8 cellular contexts compared by ENCODE assay signal in the genomic region with DNA sequence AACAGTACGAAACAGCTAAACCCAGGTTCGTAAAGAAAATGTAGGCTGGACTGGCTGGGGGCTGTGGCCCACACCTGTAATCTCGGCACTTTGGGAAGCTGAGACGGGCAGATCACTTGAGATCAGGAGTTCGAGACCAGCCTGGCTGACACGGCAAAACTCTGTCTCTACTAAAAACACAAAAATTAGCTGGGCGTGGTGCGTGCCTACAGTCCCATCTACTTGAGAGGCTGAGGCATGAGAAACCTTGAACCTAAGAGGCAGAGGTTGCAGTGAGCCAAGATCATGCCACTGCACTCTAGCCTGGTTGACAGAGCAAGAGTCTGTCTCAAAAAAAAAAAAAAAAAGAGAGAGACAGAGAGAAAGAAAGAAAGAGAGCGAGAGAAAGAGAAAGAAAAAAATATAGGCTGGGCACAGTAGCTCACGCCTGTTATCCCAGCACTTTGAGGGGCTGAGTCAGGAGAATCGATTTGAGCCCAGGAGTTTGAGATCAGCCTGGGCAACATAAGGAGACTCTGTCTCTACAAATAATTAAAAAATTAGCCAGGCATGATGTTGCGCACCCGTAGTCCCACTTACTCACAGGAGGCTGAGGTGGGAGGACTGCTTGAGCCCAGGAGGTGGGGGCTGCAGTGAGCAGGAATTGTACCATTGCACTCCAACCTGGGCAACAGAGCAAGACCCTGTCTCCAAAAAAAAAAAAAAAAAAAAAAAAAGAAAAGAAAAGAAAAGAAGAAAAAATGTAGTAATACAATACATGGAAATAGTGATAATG. TPM values are rescaled to one million over a fixed set of nuclear protein-coding genes. Genes with fewer than 3 reads are reported as not detected.
DNase-seq lines count a peak whose midpoint lies in the region; ATAC-seq and TF ChIP-seq lines count a peak whose summit lies in the region.

No MANE protein-coding gene starts in this region.

- H3K4me1 ChIP-seq in Caco-2 (peaks cover 19% of the 10 kb centered on the region), hepatocyte (ENCODE audit: insufficient read depth) (peaks cover 54% of the 10 kb centered on the region), smooth muscle cell (ENCODE audit: low read depth) (peaks cover 41% of the 10 kb centered on the region)

- H3K4me2 ChIP-seq in hepatocyte = peak overlapping the region; percentile 56
- peak overlapping the region; percentile 67 for H3K4me2 ChIP-seq in smooth muscle cell

- WGBS in hepatocyte (ENCODE audit: low lambda C conversion rate, missing lambda C conversion rate) = 84% methylated on average over 12 of the region's 13 CpGs
- 84% methylated on average over 13 of the region's 13 CpGs for WGBS in smooth muscle cell (ENCODE audit: low lambda C conversion rate)

- H4K20me1 ChIP-seq in hepatocyte (ENCODE audit: insufficient read depth, poor library complexity, severe bottlenecking) = peaks cover 60% of the 10 kb centered on the region
- H4K20me1 ChIP-seq in smooth muscle cell (ENCODE audit: low read depth) = peaks cover 97% of the 10 kb centered on the region

- TF ChIP-seq CTCF in Caco-2 (IDR thresholded peaks at IDR 0.05; ENCODE audit: insufficient read depth in 1 of 2, low read depth in 1 of 2, low read length in 1 of 2, severe bottlenecking in 1 of 2, unreplicated experiment in 1 of 2) (no peak), hepatocyte (IDR thresholded peaks at IDR 0.05; ENCODE audit: poor library complexity) (no peak), smooth muscle cell (IDR thresholded peaks at IDR 0.05; ENCODE audit: borderline replicate concordance, insufficient read depth, poor library complexity, severe bottlenecking) (no peak), progenitor cell of endocrine pancreas (IDR thresholded peaks at IDR 0.05; ENCODE audit: unreplicated experiment) (no peak)

- H3K4me3 ChIP-seq in Caco-2 (ENCODE audit: low read depth, low read length) (no peak overlapping the region), hepatocyte (no peak overlapping the region), smooth muscle cell (no peak overlapping the region)

- intact Hi-C loops in Caco-2 (cut with micrococcal nuclease; ENCODE audit: unreplicated experiment) = loop anchor here (5.0 kb wide), 2 partner anchors 38 to 203 kb away; a partner anchor contains a TSS

- H3K9me2 ChIP-seq in hepatocyte (replicated peaks; ENCODE audit: insufficient read depth) = no peaks in the 10 kb centered on the region

- H3K4me3 Mint-ChIP-seq in Caco-2 (ENCODE audit: unreplicated experiment) (no peak overlapping the region), progenitor cell of endocrine pancreas (ENCODE audit: low read depth) (no peak overlapping the region)
- H3K4me3 Mint-ChIP-seq in activated CD8-positive, alpha-beta T cell treated with anti-CD3 and anti-CD28 coated beads, Interleukin-2, amount 10 ng/mL, durations not matched to agents 7 days and 5 days = no peak overlapping the region

- no peaks in the 10 kb centered on the region for H3K9me3 ChIP-seq in Caco-2
- no peaks in the 10 kb centered on the region for H3K9me3 ChIP-seq in hepatocyte (ENCODE audit: low read depth)
- H3K9me3 ChIP-seq in smooth muscle cell (replicated peaks; ENCODE audit: low read depth) = no peaks in the 10 kb centered on the region

- no peaks in the 10 kb centered on the region for H3K27me3 Mint-ChIP-seq in Caco-2 (ENCODE audit: insufficient read depth, unreplicated experiment)
- no peaks in the 10 kb centered on the region for H3K27me3 Mint-ChIP-seq in activated CD8-positive, alpha-beta T cell treated with anti-CD3 and anti-CD28 coated beads, Interleukin-2, amount 10 ng/mL, durations not matched to agents 7 days and 5 days (ENCODE audit: low read depth)
- H3K27me3 Mint-ChIP-seq in progenitor cell of endocrine pancreas = no peaks in the 10 kb centered on the region

- H3K36me3 ChIP-seq in Caco-2 (ENCODE audit: control insufficient read depth, insufficient read depth, low read length) (no peaks in the 10 kb centered on the region), hepatocyte (replicated peaks; ENCODE audit: insufficient read depth, low read depth) (no peaks in the 10 kb centered on the region), smooth muscle cell (ENCODE audit: low read depth) (no peaks in the 10 kb centered on the region)

- no peak for ATAC-seq in activated CD8-positive, alpha-beta T cell treated with anti-CD3 and anti-CD28 coated beads, Interleukin-2, amount 10 ng/mL, durations not matched to agents 7 days and 5 days
- no peak for ATAC-seq in GM18867 (IDR thresholded peaks at IDR 0.05; ENCODE audit: unreplicated experiment)

- H3K36me3 Mint-ChIP-seq in Caco-2 (ENCODE audit: insufficient read depth, unreplicated experiment) (peaks cover 25% of the 10 kb centered on the region), progenitor cell of endocrine pancreas (ENCODE audit: insufficient read depth) (no peaks in the 10 kb centered on the region)
- H3K36me3 Mint-ChIP-seq in activated CD8-positive, alpha-beta T cell treated with anti-CD3 and anti-CD28 coated beads, Interleukin-2, amount 10 ng/mL, durations not matched to agents 7 days and 5 days (ENCODE audit: low read depth) = peaks cover 45% of the 10 kb centered on the region

- BruUV-seq in Caco-2 (replicated peaks; lab: Mats Ljungman, UMichigan) = no TSS peak

- CTCF ChIA-PET in Caco-2 (lab: Charles Lee) = no interaction called here
- CTCF ChIA-PET in activated CD8-positive, alpha-beta T cell treated with anti-CD3 and anti-CD28 coated beads, Interleukin-2, amount 10 ng/mL, durations not matched to agents 7 days and 5 days (lab: Charles Lee) = interaction anchor here (1.2 to 1.3 kb wide), 2 partner anchors 9 to 31 kb away, joined by 3 to 4 read pairs; no protein-coding TSS in a partner anchor

- H3K27ac ChIP-seq in hepatocyte = peak overlapping the region; percentile 85
- H3K27ac ChIP-seq in smooth muscle cell (ENCODE audit: low read depth) = peak overlapping the region; percentile 99

- H3K27me3 ChIP-seq in Caco-2 (replicated peaks; ENCODE audit: control insufficient read depth, insufficient read depth, low read length) (no peaks in the 10 kb centered on the region), hepatocyte (no peaks in the 10 kb centered on the region), smooth muscle cell (ENCODE audit: low read depth) (no peaks in the 10 kb centered on the region)

- H3K79me2 ChIP-seq in hepatocyte (peaks cover 92% of the 10 kb centered on the region), smooth muscle cell (ENCODE audit: low read depth) (peaks cover 87% of the 10 kb centered on the region)

- peak overlapping the region; percentile 90 for H3K9ac ChIP-seq in smooth muscle cell (ENCODE audit: low read depth)

- H2AFZ ChIP-seq in hepatocyte (no peak overlapping the region), smooth muscle cell (ENCODE audit: low read depth) (no peak overlapping the region)

- DNase-seq in Caco-2 = no peak
- DNase-seq in activated CD8-positive, alpha-beta T cell treated with anti-CD3 and anti-CD28 coated beads, Interleukin-2, amount 10 ng/mL, durations not matched to agents 7 days and 5 days = no peak
- no peak for DNase-seq in hepatocyte (ENCODE audit: low spot score)
- no peak for DNase-seq in smooth muscle cell (lab: John Stamatoyannopoulos, UW; ENCODE audit: unreplicated experiment)
- DNase-seq in stimulated activated CD4-positive, alpha-beta T cell treated with anti-CD3 and anti-CD28 coated beads, Interleukin-4, amount 100 ng/mL, for 4 hours = no peak
- no peak for DNase-seq in HuH-7 (ENCODE audit: low spot score)
- DNase-seq in progenitor cell of endocrine pancreas (ENCODE audit: low spot score, unreplicated experiment) = no peak

- H3K9me3 Mint-ChIP-seq in Caco-2 (ENCODE audit: unreplicated experiment) (no peaks in the 10 kb centered on the region), progenitor cell of endocrine pancreas (ENCODE audit: low read depth) (no peaks in the 10 kb centered on the region)
- no peaks in the 10 kb centered on the region for H3K9me3 Mint-ChIP-seq in activated CD8-positive, alpha-beta T cell treated with anti-CD3 and anti-CD28 coated beads, Interleukin-2, amount 10 ng/mL, durations not matched to agents 7 days and 5 days (ENCODE audit: insufficient read depth)

- POLR2A ChIA-PET in Caco-2 (lab: Charles Lee) = no interaction called here
- POLR2A ChIA-PET in activated CD8-positive, alpha-beta T cell treated with anti-CD3 and anti-CD28 coated beads, Interleukin-2, amount 10 ng/mL, durations not matched to agents 7 days and 5 days (lab: Charles Lee) = interaction anchor here (1.6 kb wide), 1 partner anchor 35 kb away, joined by 4 read pairs; a partner anchor contains a TSS

- H3K27ac Mint-ChIP-seq in Caco-2 (ENCODE audit: unreplicated experiment) (peak overlapping the region; percentile 73), progenitor cell of endocrine pancreas (no peak overlapping the region)
- H3K27ac Mint-ChIP-seq in activated CD8-positive, alpha-beta T cell treated with anti-CD3 and anti-CD28 coated beads, Interleukin-2, amount 10 ng/mL, durations not matched to agents 7 days and 5 days = peak overlapping the region; percentile 62

- peaks cover 28% of the 10 kb centered on the region for H3K4me1 Mint-ChIP-seq in Caco-2 (ENCODE audit: low read depth, unreplicated experiment)
- peaks cover 78% of the 10 kb centered on the region for H3K4me1 Mint-ChIP-seq in activated CD8-positive, alpha-beta T cell treated with anti-CD3 and anti-CD28 coated beads, Interleukin-2, amount 10 ng/mL, durations not matched to agents 7 days and 5 days (ENCODE audit: low read depth)
- H3K4me1 Mint-ChIP-seq in progenitor cell of endocrine pancreas (ENCODE audit: low read depth) = peaks cover 20% of the 10 kb centered on the region

- peaks cover 29% of the 10 kb centered on the region for H3F3A ChIP-seq in smooth muscle cell (ENCODE audit: low read depth)

RNA-seq across cellular contexts. Expression of a gene that starts 35.7 kb away (rescaled TPM):
- total RNA-seq in Caco-2 (2022) = 205 and 223 TPM in 2 replicates
- 100 to 1,000 TPM; 492 to 518 TPM for total RNA-seq in activated CD8-positive, alpha-beta T cell treated with anti-CD3 and anti-CD28 coated beads, Interleukin-2, amount 10 ng/mL, durations not matched to agents 7 days and 5 days
- total RNA-seq in hepatocyte = 139 and 165 TPM in 2 replicates
- polyA plus RNA-seq in hepatocyte = 260 and 261 TPM in 2 replicates
- total RNA-seq in smooth muscle cell = 205 and 209 TPM in 2 replicates
- 405 TPM in 2 replicates for polyA plus RNA-seq in smooth muscle cell
- 189 and 211 TPM in 2 replicates for total RNA-seq in progenitor cell of endocrine pancreas
